In genomic region chr13:40631605-40632004, GRCh38 we compare ENCODE assay signal across 14 cellular contexts. TPM values are rescaled to one million over a fixed set of nuclear protein-coding genes. Genes with fewer than 3 reads are reported as not detected.
A peak's percentile ranks its signal among the peaks of the same experiment; 100 is the strongest.
DNase-seq lines count a peak whose midpoint lies in the region; ATAC-seq lines count a peak whose summit lies in the region.
"Had no signal": no experiment of that assay in that cellular context is flagged by ENCODE, and none has a peak within 500 bp of the region (broad histone marks: within the 10 kb centered on the region; RNA-seq: fewer than 3 reads in every experiment).

No MANE protein-coding gene starts in this region.

- CTCF ChIA-PET in activated CD4-positive, alpha-beta memory T cell treated with anti-CD3 and anti-CD28 coated beads, Interleukin-2, amount 10 ng/mL, durations not matched to agents 7 days and 5 days (lab: Charles Lee), result no interaction called here

- ATAC-seq in activated T-cell treated with anti-CD3 and anti-CD28 coated beads, Interleukin-2, amount 50 U/mL, for 4 hours, result peak in 1 of 2 donors; percentile 8
- ATAC-seq in HG02678 (IDR thresholded peaks at IDR 0.05; ENCODE audit: unreplicated experiment), result peak; percentile 46
- no peak for ATAC-seq in stimulated activated effector memory CD8-positive, alpha-beta T cell treated with anti-CD3 and anti-CD28 coated beads, Interleukin-12 subunit alpha, Interleukin-12 subunit beta, amount 100 ng/mL, for 72 hours
- no peak for ATAC-seq in GM18867 (IDR thresholded peaks at IDR 0.05; ENCODE audit: unreplicated experiment)
- ATAC-seq: HCT116, natural killer cell had no signal

- DNase-seq in activated T-cell treated with anti-CD3 and anti-CD28 coated beads, Interleukin-2, amount 50 U/mL, for 4 hours, result no peak
- DNase-seq in activated T-cell treated with anti-CD3 and anti-CD28 coated beads for 4 hours (no peak), NCI-H1105 treated with DMSO at 0.1 percent for 48 hours (lab: John Stamatoyannopoulos, UW) (no peak), NCI-H526 (lab: John Stamatoyannopoulos, UW) (no peak)
- DNase-seq in activated CD4-positive, alpha-beta memory T cell treated with anti-CD3 and anti-CD28 coated beads, Interleukin-2, amount 10 ng/mL, durations not matched to agents 7 days and 5 days, result no peak
- DNase-seq in stimulated activated effector memory CD8-positive, alpha-beta T cell treated with anti-CD3 and anti-CD28 coated beads, Interleukin-12 subunit alpha, Interleukin-12 subunit beta, amount 100 ng/mL, for 72 hours (ENCODE audit: low spot score in 2 of 2), result no peak
- DNase-seq: dorsolateral prefrontal cortex, EL, foreskin melanocyte, natural killer cell, transverse colon had no signal

- no peaks in the 10 kb centered on the region for H3K9me3 Mint-ChIP-seq in activated T-cell treated with anti-CD3 and anti-CD28 coated beads, Interleukin-2, amount 50 U/mL, for 4 hours
- no peaks in the 10 kb centered on the region for H3K9me3 Mint-ChIP-seq in activated CD4-positive, alpha-beta memory T cell treated with anti-CD3 and anti-CD28 coated beads, Interleukin-2, amount 10 ng/mL, durations not matched to agents 7 days and 5 days
- no peaks in the 10 kb centered on the region for H3K9me3 Mint-ChIP-seq in stimulated activated effector memory CD8-positive, alpha-beta T cell treated with anti-CD3 and anti-CD28 coated beads, Interleukin-12 subunit alpha, Interleukin-12 subunit beta, amount 100 ng/mL, for 72 hours
- H3K9me3 Mint-ChIP-seq: natural killer cell had no signal

- H3K4me1 Mint-ChIP-seq in activated T-cell treated with anti-CD3 and anti-CD28 coated beads, Interleukin-2, amount 50 U/mL, for 4 hours (ENCODE audit: low read depth), result peaks cover 86% of the 10 kb centered on the region
- H3K4me1 Mint-ChIP-seq in activated CD4-positive, alpha-beta memory T cell treated with anti-CD3 and anti-CD28 coated beads, Interleukin-2, amount 10 ng/mL, durations not matched to agents 7 days and 5 days, result peaks cover 71% of the 10 kb centered on the region
- peaks cover 59% of the 10 kb centered on the region for H3K4me1 Mint-ChIP-seq in stimulated activated effector memory CD8-positive, alpha-beta T cell treated with anti-CD3 and anti-CD28 coated beads, Interleukin-12 subunit alpha, Interleukin-12 subunit beta, amount 100 ng/mL, for 72 hours

- POLR2A ChIA-PET in activated CD4-positive, alpha-beta memory T cell treated with anti-CD3 and anti-CD28 coated beads, Interleukin-2, amount 10 ng/mL, durations not matched to agents 7 days and 5 days (lab: Charles Lee), result interaction anchor here (0.8 to 3.3 kb wide), 3 partner anchors 10 to 32 kb away, joined by 3 to 26 read pairs (median 8); no protein-coding TSS in a partner anchor

- peaks cover 24% of the 10 kb centered on the region for H3K36me3 Mint-ChIP-seq in activated T-cell treated with anti-CD3 and anti-CD28 coated beads, Interleukin-2, amount 50 U/mL, for 4 hours (ENCODE audit: insufficient read depth)
- H3K36me3 Mint-ChIP-seq in activated CD4-positive, alpha-beta memory T cell treated with anti-CD3 and anti-CD28 coated beads, Interleukin-2, amount 10 ng/mL, durations not matched to agents 7 days and 5 days (ENCODE audit: low read depth), result peaks cover 32% of the 10 kb centered on the region
- H3K36me3 Mint-ChIP-seq in stimulated activated effector memory CD8-positive, alpha-beta T cell treated with anti-CD3 and anti-CD28 coated beads, Interleukin-12 subunit alpha, Interleukin-12 subunit beta, amount 100 ng/mL, for 72 hours, result peaks cover 27% of the 10 kb centered on the region
- H3K36me3 Mint-ChIP-seq: natural killer cell had no signal

- no peaks in the 10 kb centered on the region for H3K27me3 Mint-ChIP-seq in activated T-cell treated with anti-CD3 and anti-CD28 coated beads, Interleukin-2, amount 50 U/mL, for 4 hours (ENCODE audit: low read depth)
- no peaks in the 10 kb centered on the region for H3K27me3 Mint-ChIP-seq in activated CD4-positive, alpha-beta memory T cell treated with anti-CD3 and anti-CD28 coated beads, Interleukin-2, amount 10 ng/mL, durations not matched to agents 7 days and 5 days

- peak overlapping the region; percentile 52 for H3K4me3 Mint-ChIP-seq in activated T-cell treated with anti-CD3 and anti-CD28 coated beads, Interleukin-2, amount 50 U/mL, for 4 hours
- H3K4me3 Mint-ChIP-seq in activated CD4-positive, alpha-beta memory T cell treated with anti-CD3 and anti-CD28 coated beads, Interleukin-2, amount 10 ng/mL, durations not matched to agents 7 days and 5 days, result peak overlapping the region; percentile 52
- peak overlapping the region; percentile 0 for H3K4me3 Mint-ChIP-seq in stimulated activated effector memory CD8-positive, alpha-beta T cell treated with anti-CD3 and anti-CD28 coated beads, Interleukin-12 subunit alpha, Interleukin-12 subunit beta, amount 100 ng/mL, for 72 hours
- H3K4me3 Mint-ChIP-seq: natural killer cell had no signal

- peak overlapping the region; percentile 70 for H3K27ac Mint-ChIP-seq in activated CD4-positive, alpha-beta memory T cell treated with anti-CD3 and anti-CD28 coated beads, Interleukin-2, amount 10 ng/mL, durations not matched to agents 7 days and 5 days
- H3K27ac Mint-ChIP-seq in stimulated activated effector memory CD8-positive, alpha-beta T cell treated with anti-CD3 and anti-CD28 coated beads, Interleukin-12 subunit alpha, Interleukin-12 subunit beta, amount 100 ng/mL, for 72 hours, result no peak overlapping the region

RNA-seq across cellular contexts. Expression of gene FOXO1, which starts 34.8 kb away (rescaled TPM):
- 10 to 100 TPM; 61.1 to 64.0 (median 62.7) TPM for total RNA-seq in activated T-cell treated with anti-CD3 and anti-CD28 coated beads, Interleukin-2, amount 50 U/mL, for 4 hours
- total RNA-seq in activated CD4-positive, alpha-beta memory T cell treated with anti-CD3 and anti-CD28 coated beads, Interleukin-2, amount 10 ng/mL, durations not matched to agents 7 days and 5 days, result 10 to 100 TPM; 31.6 to 32.2 TPM

Comparison
In these comparisons a context has a peak if more than half of its experiments do, and no peak if none do; other contexts are left out.
1. H3K4me3 Mint-ChIP-seq: peak in every context shown above with its lines; median percentile 52 in activated T-cell treated with anti-CD3 and anti-CD28 coated beads, Interleukin-2, amount 50 U/mL, for 4 hours; 52 in activated CD4-positive, alpha-beta memory T cell treated with anti-CD3 and anti-CD28 coated beads, Interleukin-2, amount 10 ng/mL, durations not matched to agents 7 days and 5 days; 0 in stimulated activated effector memory CD8-positive, alpha-beta T cell treated with anti-CD3 and anti-CD28 coated beads, Interleukin-12 subunit alpha, Interleukin-12 subunit beta, amount 100 ng/mL, for 72 hours.